Comparison of ENCODE assay signal across 15 cellular contexts in genomic region chr14:32590157-32590556, GRCh38.
DNase-seq lines count a peak whose midpoint lies in the region; ATAC-seq and TF ChIP-seq lines count a peak whose summit lies in the region.
"Had no signal": no experiment of that assay in that cellular context is flagged by ENCODE, and none has a peak within 500 bp of the region (broad histone marks: within the 10 kb centered on the region; RNA-seq: fewer than 3 reads in every experiment).

No MANE protein-coding gene starts in this region.

- H3K27ac ChIP-seq in IMR-90 (ENCODE audit: insufficient read depth, low read length) (no peak overlapping the region), heart left ventricle (no peak overlapping the region), Karpas-422 (ENCODE audit: low read length) (no peak overlapping the region)
- H3K27ac ChIP-seq in CD8-positive, alpha-beta T cell (ENCODE audit: low read depth, low read length), result no peak overlapping the region
- H3K27ac ChIP-seq: HL-60 had no signal

- no TSS peak for BruUV-seq in IMR-90 (replicated peaks; lab: Mats Ljungman, UMichigan)

- no peak overlapping the region for H3K4me2 ChIP-seq in IMR-90 (ENCODE audit: low read depth, low read length)
- H3K4me2 ChIP-seq in Karpas-422 (ENCODE audit: low read depth, low read length, poor library complexity, severe bottlenecking), result no peak overlapping the region

- no peak overlapping the region for H4K5ac ChIP-seq in IMR-90 (ENCODE audit: low read depth, low read length)

- dilution Hi-C loops in IMR-90 (cut with HindIII; ENCODE audit: low sequenced_read_pairs, unreplicated experiment), result loop anchor here (25.0 kb wide), 1 partner anchor 1197 kb away; no protein-coding TSS in a partner anchor

- TF ChIP-seq RAD21 in IMR-90 (IDR thresholded peaks at IDR 0.05; ENCODE audit: low read length), result no peak

- no peaks in the 10 kb centered on the region for H3K36me3 Mint-ChIP-seq in CD8-positive, alpha-beta T cell
- no peaks in the 10 kb centered on the region for H3K36me3 Mint-ChIP-seq in activated T-cell treated with anti-CD3 and anti-CD28 coated beads, Interleukin-2, amount 50 U/mL, for 4 hours (ENCODE audit: insufficient read depth)

- WGBS in IMR-90 (ENCODE audit: extremely low coverage in 2 of 2, insufficient read length in 1 of 2), 2 experiments, result no CpG with 5 or more reads among the region's 1 CpG
- WGBS in heart left ventricle, 4 donors, result 38 to 48% (median 42%) methylated on average over 1 of the region's 1 CpG

- ATAC-seq in IMR-90 (ENCODE audit: low read depth) (no peak), heart left ventricle (peak; percentile 59 to 75 (median 64)), left lobe of liver (peak; percentile 44)
- ATAC-seq in CD8-positive, alpha-beta T cell, result no peak
- ATAC-seq in activated T-cell treated with anti-CD3 and anti-CD28 coated beads, Interleukin-2, amount 50 U/mL, for 4 hours, result no peak
- ATAC-seq: HCT116 had no signal

- H3K23ac ChIP-seq in IMR-90 (ENCODE audit: low read depth, low read length), result no peak overlapping the region

- no peak overlapping the region for H3K4ac ChIP-seq in IMR-90 (ENCODE audit: low read depth, low read length)

- no peak overlapping the region for H3K4me3 Mint-ChIP-seq in CD8-positive, alpha-beta T cell
- no peak overlapping the region for H3K4me3 Mint-ChIP-seq in activated T-cell treated with anti-CD3 and anti-CD28 coated beads, Interleukin-2, amount 50 U/mL, for 4 hours
- H3K4me3 Mint-ChIP-seq: B cell; CD4-positive, alpha-beta T cell had no signal

- no peak overlapping the region for H3K56ac ChIP-seq in IMR-90 (ENCODE audit: extremely low read depth, insufficient read depth, low read length)

- H3K27ac Mint-ChIP-seq in CD8-positive, alpha-beta T cell, result no peak overlapping the region
- H3K27ac Mint-ChIP-seq: B cell; CD4-positive, alpha-beta T cell had no signal

- intact Hi-C loops in IMR-90 (cut with micrococcal nuclease), result loop anchor here (10.0 kb wide), 1 partner anchor 305 kb away; no protein-coding TSS in a partner anchor
- intact Hi-C loops in heart left ventricle (cut with DNase I), result loop anchor here in 1 of 10 donors (10.0 kb wide), 2 partner anchors 65 to 115 kb away; no protein-coding TSS in a partner anchor
- intact Hi-C loops in CD8-positive, alpha-beta T cell (cut with DNase I, micrococcal nuclease), result no loop called here

- H2BK120ac ChIP-seq in IMR-90 (ENCODE audit: low read depth, low read length), result no peak overlapping the region

- TF ChIP-seq CTCF in IMR-90 (conservative IDR thresholded peaks at IDR 0.05; ENCODE audit: low read depth, low read length) (no peak), heart left ventricle (IDR thresholded peaks at IDR 0.05) (no peak)
- no peak for TF ChIP-seq CTCF in CD8-positive, alpha-beta T cell (IDR thresholded peaks at IDR 0.05)

- H2BK5ac ChIP-seq in IMR-90 (ENCODE audit: low read depth, low read length, poor library complexity, severe bottlenecking), result no peak overlapping the region

- peaks cover 12% of the 10 kb centered on the region for H3K9me1 ChIP-seq in IMR-90 (ENCODE audit: insufficient read depth, low read length)

- CTCF ChIA-PET in IMR-90 (lab: Yijun Ruan, JAX), result no interaction called here
- CTCF ChIA-PET in CD8-positive, alpha-beta T cell (lab: Charles Lee), result no interaction called here

- no peak overlapping the region for H4K8ac ChIP-seq in IMR-90 (ENCODE audit: low read depth in 2 of 2, low read length in 2 of 2)

- H3K18ac ChIP-seq in IMR-90 (ENCODE audit: low read depth, low read length), result no peak overlapping the region

- peaks cover 2% of the 10 kb centered on the region for H3K9me3 Mint-ChIP-seq in CD8-positive, alpha-beta T cell
- H3K9me3 Mint-ChIP-seq in activated T-cell treated with anti-CD3 and anti-CD28 coated beads, Interleukin-2, amount 50 U/mL, for 4 hours, result no peaks in the 10 kb centered on the region

- H3K9me3 ChIP-seq in IMR-90 (ENCODE audit: control insufficient read depth, insufficient read depth, low read length) (no peaks in the 10 kb centered on the region), heart left ventricle (peaks cover 0 to 13% (median 0%) of the 10 kb centered on the region in 12 donors), Karpas-422 (ENCODE audit: low read length) (0 out of 2 replicates have a peak, but pooled peaks cover 3% of the 10 kb centered on the region)
- no peaks in the 10 kb centered on the region for H3K9me3 ChIP-seq in CD8-positive, alpha-beta T cell (ENCODE audit: low read length)

- no peaks in the 10 kb centered on the region for H3K4me1 Mint-ChIP-seq in CD8-positive, alpha-beta T cell (ENCODE audit: low read depth)
- no peaks in the 10 kb centered on the region for H3K4me1 Mint-ChIP-seq in activated T-cell treated with anti-CD3 and anti-CD28 coated beads, Interleukin-2, amount 50 U/mL, for 4 hours (ENCODE audit: low read depth)
- H3K4me1 Mint-ChIP-seq: B cell had no signal

- peaks cover 7% of the 10 kb centered on the region for H3K4me1 ChIP-seq in IMR-90 (ENCODE audit: control insufficient read depth, insufficient read depth, low read length)
- peaks cover 0 to 31% (median 22%) of the 10 kb centered on the region in 12 donors for H3K4me1 ChIP-seq in heart left ventricle
- H3K4me1 ChIP-seq in CD8-positive, alpha-beta T cell (ENCODE audit: insufficient read depth, low read length), result no peaks in the 10 kb centered on the region
- no peaks in the 10 kb centered on the region for H3K4me1 ChIP-seq in Karpas-422 (ENCODE audit: low read length)

- no peak overlapping the region for H4K91ac ChIP-seq in IMR-90 (ENCODE audit: insufficient read depth, low read depth, low read length)

- no peaks in the 10 kb centered on the region for H3K27me3 Mint-ChIP-seq in CD8-positive, alpha-beta T cell (ENCODE audit: low read depth)
- H3K27me3 Mint-ChIP-seq in activated T-cell treated with anti-CD3 and anti-CD28 coated beads, Interleukin-2, amount 50 U/mL, for 4 hours (ENCODE audit: low read depth), result peaks cover 9% of the 10 kb centered on the region

- H3K79me2 ChIP-seq in Karpas-422 (ENCODE audit: low read length), result no peaks in the 10 kb centered on the region

- no peak overlapping the region for H3K4me3 ChIP-seq in IMR-90 (ENCODE audit: insufficient read depth, low read depth, low read length)
- H3K4me3 ChIP-seq in heart left ventricle, result no peak overlapping the region
- H3K4me3 ChIP-seq in CD8-positive, alpha-beta T cell (ENCODE audit: low read depth, low read length), result no peak overlapping the region
- no peak overlapping the region for H3K4me3 ChIP-seq in Karpas-422 (ENCODE audit: low read length)

- no peak for TF ChIP-seq POLR2A in IMR-90 (IDR thresholded peaks at IDR 0.05; ENCODE audit: low read depth, low read length)
- TF ChIP-seq POLR2A in heart left ventricle (IDR thresholded peaks at IDR 0.05), result no peak

- H3K27me3 ChIP-seq in IMR-90 (ENCODE audit: control insufficient read depth, insufficient read depth, low read length) (no peaks in the 10 kb centered on the region), heart left ventricle (no peaks in the 10 kb centered on the region), Karpas-422 (ENCODE audit: low read length) (no peaks in the 10 kb centered on the region)
- H3K27me3 ChIP-seq in CD8-positive, alpha-beta T cell (ENCODE audit: insufficient read depth, low read length), result no peaks in the 10 kb centered on the region

- H2AK5ac ChIP-seq in IMR-90 (ENCODE audit: low read depth, low read length), result 0 out of 2 replicates have a peak overlapping the region, but pooled peaks have one; percentile 9

- no peak overlapping the region for H2BK20ac ChIP-seq in IMR-90 (ENCODE audit: low read depth, low read length)

- peak; percentile 13 for DNase-seq in EH (ENCODE audit: low read depth)
- no peak for DNase-seq in IMR-90
- DNase-seq in heart left ventricle, result no peak
- DNase-seq in left lobe of liver (ENCODE audit: low spot score), result no peak
- DNase-seq in NCI-H1694 treated with DMSO at 0.1 percent for 48 hours (lab: John Stamatoyannopoulos, UW), result no peak
- DNase-seq in CD8-positive, alpha-beta T cell, result no peak
- no peak for DNase-seq in activated T-cell treated with anti-CD3 and anti-CD28 coated beads, Interleukin-2, amount 50 U/mL, for 4 hours
- no peak for DNase-seq in Karpas-422
- DNase-seq: C1 segment of cervical spinal cord; CD4-positive, alpha-beta T cell; DMS153; DND-41 had no signal

- H3K14ac ChIP-seq in IMR-90 (replicated peaks; ENCODE audit: low read depth, low read length), result no peak overlapping the region

- H4K20me1 ChIP-seq in IMR-90 (ENCODE audit: insufficient read depth, low read length) (no peaks in the 10 kb centered on the region; the same call in 1 of the 2 replicates), Karpas-422 (ENCODE audit: insufficient read depth, low read depth, low read length) (no peaks in the 10 kb centered on the region)

- H2BK15ac ChIP-seq in IMR-90 (ENCODE audit: low read depth, low read length), result no peak overlapping the region

- POLR2A ChIA-PET in IMR-90 (lab: Charles Lee; ENCODE audit: unreplicated experiment), result no interaction called here
- POLR2A ChIA-PET in CD8-positive, alpha-beta T cell (lab: Charles Lee), result no interaction called here

- H3K9ac ChIP-seq in IMR-90 (ENCODE audit: low read depth, low read length) (no peak overlapping the region), Karpas-422 (ENCODE audit: low read length) (no peak overlapping the region)

- in situ Hi-C loops in IMR-90 (cut with MboI; ENCODE audit: low sequenced_read_pairs), result loop anchor here (25.0 kb wide), 1 partner anchor 847 kb away; no protein-coding TSS in a partner anchor

- H2AFZ ChIP-seq in IMR-90 (replicated peaks; ENCODE audit: low read length, poor library complexity), result no peak overlapping the region
- no peak overlapping the region for H2AFZ ChIP-seq in Karpas-422 (ENCODE audit: low read length)

- no peak overlapping the region for H2AK9ac ChIP-seq in IMR-90 (replicated peaks; ENCODE audit: low read depth, low read length, poor library complexity)

- H3K79me1 ChIP-seq in IMR-90 (ENCODE audit: low read depth in 1 of 2, low read length in 2 of 2), result no peaks in the 10 kb centered on the region

- no peaks in the 10 kb centered on the region for H3K9me2 ChIP-seq in Karpas-422 (replicated peaks; ENCODE audit: insufficient read depth, low read length)

- no peaks in the 10 kb centered on the region for H3K36me3 ChIP-seq in IMR-90 (ENCODE audit: control insufficient read depth, insufficient read depth, low read length)
- H3K36me3 ChIP-seq in heart left ventricle, result no peaks in the 10 kb centered on the region
- no peaks in the 10 kb centered on the region for H3K36me3 ChIP-seq in CD8-positive, alpha-beta T cell (ENCODE audit: insufficient read depth, low read length)
- no peaks in the 10 kb centered on the region for H3K36me3 ChIP-seq in Karpas-422 (ENCODE audit: insufficient read depth, low read length)

TF ChIP-seq in IMR-90, 13 proteins besides CTCF, POLR2A, EP300 and RAD21 (continues in another document):
- TF ChIP-seq, protein P1, sequence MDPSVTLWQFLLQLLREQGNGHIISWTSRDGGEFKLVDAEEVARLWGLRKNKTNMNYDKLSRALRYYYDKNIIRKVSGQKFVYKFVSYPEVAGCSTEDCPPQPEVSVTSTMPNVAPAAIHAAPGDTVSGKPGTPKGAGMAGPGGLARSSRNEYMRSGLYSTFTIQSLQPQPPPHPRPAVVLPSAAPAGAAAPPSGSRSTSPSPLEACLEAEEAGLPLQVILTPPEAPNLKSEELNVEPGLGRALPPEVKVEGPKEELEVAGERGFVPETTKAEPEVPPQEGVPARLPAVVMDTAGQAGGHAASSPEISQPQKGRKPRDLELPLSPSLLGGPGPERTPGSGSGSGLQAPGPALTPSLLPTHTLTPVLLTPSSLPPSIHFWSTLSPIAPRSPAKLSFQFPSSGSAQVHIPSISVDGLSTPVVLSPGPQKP (IDR thresholded peaks at IDR 0.05; ENCODE audit: borderline replicate concordance, low read depth, low read length), result no peak

Comparison
In these comparisons a context has a peak if more than half of its experiments do, and no peak if none do; other contexts are left out.
1. ATAC-seq: peak in heart left ventricle (4 of 4) and left lobe of liver (single experiment); none in IMR-90 (single experiment), CD8-positive, alpha-beta T cell (single experiment) and activated T-cell treated with anti-CD3 and anti-CD28 coated beads, Interleukin-2, amount 50 U/mL, for 4 hours (0 of 2).